ENCODE assay signal across 8 cellular contexts in genomic region chr6:150894935-150895686, GRCh38. TPM values are rescaled to one million over a fixed set of nuclear protein-coding genes. Genes with fewer than 3 reads are reported as not detected.
DNase-seq lines count a peak whose midpoint lies in the region; ATAC-seq, FAIRE-seq and TF ChIP-seq lines count a peak whose summit lies in the region.

No MANE protein-coding gene starts in this region.

- intact Hi-C loops in HepG2 (cut with micrococcal nuclease; ENCODE audit: unreplicated experiment): loop anchor here (10.0 kb wide), 1 partner anchor 120 kb away; no protein-coding TSS in a partner anchor

- ATAC-seq in HepG2 (peak; percentile 55; the same call in 2 of the 3 replicates), HG03571 (IDR thresholded peaks at IDR 0.05; ENCODE audit: unreplicated experiment) (no peak)

- POLR2A ChIA-PET in HepG2 (lab: Yijun Ruan, JAX): no interaction called here

- H3K27me3 Mint-ChIP-seq in activated naive CD8-positive, alpha-beta T cell: no peaks in the 10 kb centered on the region

- CTCF ChIA-PET in HepG2 (lab: Yijun Ruan, JAX; ENCODE audit: low intra/inter-chr PET ratio, low total read pairs): interaction anchor here (1.1 to 1.9 kb wide), 2 partner anchors 429 to 440 kb away, joined by 3 to 6 read pairs; no protein-coding TSS in a partner anchor

- no peaks in the 10 kb centered on the region for H4K20me1 ChIP-seq in HepG2 (ENCODE audit: insufficient read depth, low read length)

- H3K9me3 ChIP-seq in HepG2 (ENCODE audit: low read length): no peaks in the 10 kb centered on the region

- no peaks in the 10 kb centered on the region for H3K9me3 Mint-ChIP-seq in activated naive CD8-positive, alpha-beta T cell (ENCODE audit: low read depth)

- TF ChIP-seq POLR2A in GM12892 (IDR thresholded peaks at IDR 0.05; ENCODE audit: low read depth, low read length) (no peak), HepG2 (IDR thresholded peaks at IDR 0.05; ENCODE audit: insufficient read depth in 1 of 2, low read depth in 2 of 2, low read length in 2 of 2) (no peak)

- TF ChIP-seq EP300 in HepG2 (IDR thresholded peaks at IDR 0.05; ENCODE audit: low read depth in 2 of 2, low read length in 2 of 2) (no peak), HepG2 (CRISPR knock-in tag; IDR thresholded peaks at IDR 0.05; ENCODE audit: borderline replicate concordance) (no peak)

- H3K9ac ChIP-seq in HepG2 (ENCODE audit: insufficient read depth, low read depth, low read length): no peak overlapping the region

- H3K36me3 Mint-ChIP-seq in activated naive CD8-positive, alpha-beta T cell: peaks cover 9% of the 10 kb centered on the region

- peaks cover 16% of the 10 kb centered on the region for H3K4me1 Mint-ChIP-seq in activated naive CD8-positive, alpha-beta T cell (ENCODE audit: low read depth)

- H3K27ac ChIP-seq in HepG2 (ENCODE audit: extremely low read length, insufficient read depth, low read length): no peak overlapping the region

- TF ChIP-seq CTCF in HepG2 (CRISPR knock-in tag; IDR thresholded peaks at IDR 0.05): no peak

- TF ChIP-seq RAD21 in HepG2 (CRISPR knock-in tag; IDR thresholded peaks at IDR 0.05): no peak

- no peak for DNase-seq in GM12892 (ENCODE audit: insufficient read length)
- peak; percentile 74 for DNase-seq in H4 (ENCODE audit: low spot score)
- peak; percentile 67 for DNase-seq in NCI-H1694 treated with DMSO at 0.1 percent for 48 hours (lab: John Stamatoyannopoulos, UW)
- peak; percentile 25 for DNase-seq in HepG2 (ENCODE audit: low spot score)
- DNase-seq in Kasumi-1 (lab: John Stamatoyannopoulos, UW): no peak
- no peak for DNase-seq in activated gamma-delta T cell treated with Interleukin-2 at 50 U/mL for 16 hours

- in situ Hi-C loops in HepG2 (cut with HindIII; ENCODE audit: extremely low pct_ligation_motif_present, low pct_unique_long_range_greater_than_20kb): loop anchor here (5.0 kb wide), 1 partner anchor 432 kb away; no protein-coding TSS in a partner anchor

- no peaks in the 10 kb centered on the region for H3K79me2 ChIP-seq in HepG2 (ENCODE audit: insufficient read depth, low read length)

- no peak overlapping the region for H3K4me3 Mint-ChIP-seq in activated naive CD8-positive, alpha-beta T cell

- FAIRE-seq in GM12892 (lab: Jason Lieb, UNC) (peak; percentile 24), HepG2 (lab: Jason Lieb, UNC) (no peak)

- H3K27me3 ChIP-seq in HepG2 (ENCODE audit: control insufficient read depth in 1 of 2, insufficient read depth in 2 of 2, low read length in 2 of 2): no peaks in the 10 kb centered on the region

- peak overlapping the region; percentile 77 for H3K27ac Mint-ChIP-seq in activated naive CD8-positive, alpha-beta T cell

- H3K36me3 ChIP-seq in HepG2 (replicated peaks in 1 of 2; ENCODE audit: control insufficient read depth in 1 of 2, insufficient read depth in 2 of 2, low read length in 2 of 2): peaks cover 20 to 66% of the 10 kb centered on the region in 2 experiments

- 89% methylated on average over 12 of the region's 12 CpGs for WGBS in HepG2 (ENCODE audit: low lambda C conversion rate)

- H3K4me1 ChIP-seq in HepG2 (ENCODE audit: insufficient read depth, low read length): no peaks in the 10 kb centered on the region

- H2AFZ ChIP-seq in HepG2 (ENCODE audit: low read length): no peak overlapping the region

- H3K4me3 ChIP-seq in HepG2 (replicated peaks in 1 of 3; ENCODE audit: insufficient read depth in 1 of 3, low read depth in 2 of 3, low read length in 3 of 3): no peak overlapping the region

- BruUV-seq in HepG2 (replicated peaks; lab: Mats Ljungman, UMichigan): no TSS peak

- H3K4me2 ChIP-seq in HepG2 (ENCODE audit: low read depth, low read length): no peak overlapping the region

TF ChIP-seq in HepG2, 621 proteins besides CTCF, POLR2A, EP300 and RAD21:
- TF ChIP-seq MTF2 (CRISPR knock-in tag; IDR thresholded peaks at IDR 0.05; ENCODE audit: borderline replicate concordance): no peak
- TF ChIP-seq DNMT3B (CRISPR knock-in tag; conservative IDR thresholded peaks at IDR 0.05): no peak
- TF ChIP-seq ZNF367 (CRISPR knock-in tag; IDR thresholded peaks at IDR 0.05; ENCODE audit: borderline replicate concordance): no peak
- no peak for TF ChIP-seq ZNF10 (CRISPR knock-in tag; IDR thresholded peaks at IDR 0.05; ENCODE audit: borderline replicate concordance, low read depth)
- no peak for TF ChIP-seq ZNF562 (CRISPR knock-in tag; IDR thresholded peaks at IDR 0.05; ENCODE audit: borderline replicate concordance)
- TF ChIP-seq SMAD9 (CRISPR knock-in tag; IDR thresholded peaks at IDR 0.05): no peak
- TF ChIP-seq PRDM4 (CRISPR knock-in tag; IDR thresholded peaks at IDR 0.05; ENCODE audit: borderline replicate concordance): no peak
- TF ChIP-seq ARID3A (IDR thresholded peaks at IDR 0.05; ENCODE audit: low read depth, low read length): no peak

RNA-seq across cellular contexts. Expression of gene MTHFD1L, which starts 29.6 kb away (rescaled TPM):
- 39.9 TPM for polyA plus RNA-seq in GM12892 (2012; ENCODE audit: missing spikeins)
- total RNA-seq in H4 (2014; rRNA removed; shearing (Covaris generic)): 16.3 and 20.1 TPM in 2 replicates
- total RNA-seq in HepG2 (2016; rRNA removed; fragmentation: Illumina TruSeq; extraction: Trizol): 39.6 and 51.1 TPM in 2 replicates
- total RNA-seq in HepG2 (2016; cell fraction: cytosol; rRNA removed; fragmentation: Illumina TruSeq; extraction: Trizol; ENCODE audit: low read depth): 27.5 and 29.9 TPM in 2 replicates
- 42.1 and 44.4 TPM in 2 replicates for total RNA-seq in HepG2 (2016; cell fraction: insoluble cytoplasmic fraction; rRNA removed; fragmentation: Illumina TruSeq; extraction: Trizol)
- total RNA-seq in HepG2 (2016; cell fraction: membrane; rRNA removed; fragmentation: Illumina TruSeq; extraction: Trizol): 32.8 and 39.3 TPM in 2 replicates
- total RNA-seq in HepG2 (2016; cell fraction: nucleus; rRNA removed; fragmentation: Illumina TruSeq; extraction: Trizol): 42.6 and 54.0 TPM in 2 replicates
- 24.0 and 26.4 TPM in 2 replicates for polyA plus RNA-seq in HepG2 (2011; rRNA removed)
- polyA plus RNA-seq in HepG2 (2011; cell fraction: cytosol; rRNA removed): 18.3 and 23.7 TPM in 2 replicates
- polyA plus RNA-seq in HepG2 (2011; cell fraction: nucleus; rRNA removed): 27.9 and 29.0 TPM in 2 replicates
- 35.8 and 52.4 TPM in 2 replicates for polyA plus RNA-seq in HepG2 (2012)
- polyA plus RNA-seq in HepG2 (2016; cell fraction: cytosol; fragmentation: Illumina TruSeq; extraction: Trizol; ENCODE audit: low read depth): 35.5 and 38.1 TPM in 2 replicates
- polyA plus RNA-seq in HepG2 (2016; cell fraction: insoluble cytoplasmic fraction; fragmentation: Illumina TruSeq; extraction: Trizol; ENCODE audit: low read depth): 48.1 and 53.8 TPM in 2 replicates
- polyA plus RNA-seq in HepG2 (2016; cell fraction: membrane; fragmentation: Illumina TruSeq; extraction: Trizol; ENCODE audit: low read depth): 34.4 and 35.3 TPM in 2 replicates
- 40.0 and 44.5 TPM in 2 replicates for polyA plus RNA-seq in HepG2 (2016; cell fraction: nucleus; fragmentation: Illumina TruSeq; extraction: Trizol; ENCODE audit: insufficient read depth, low read depth)
- 26.6 and 26.8 TPM in 2 replicates for polyA minus RNA-seq in HepG2 (2011; rRNA and poly(A)+ RNA removed; ENCODE audit: low replicate concordance)
- 29.7 and 30.9 TPM in 2 replicates for polyA minus RNA-seq in HepG2 (2011; cell fraction: cytosol; rRNA and poly(A)+ RNA removed)
- 73.1 and 90.8 TPM in 2 replicates for polyA minus RNA-seq in HepG2 (2011; cell fraction: nucleus; rRNA and poly(A)+ RNA removed)

Comparison
In these comparisons a context has a peak if more than half of its experiments do, and no peak if none do; other contexts are left out.
1. DNase-seq: peak in H4 (single experiment), NCI-H1694 treated with DMSO at 0.1 percent for 48 hours (single experiment) and HepG2 (single experiment); none in GM12892 (single experiment), Kasumi-1 (0 of 2) and activated gamma-delta T cell treated with Interleukin-2 at 50 U/mL for 16 hours (single experiment).